Comparison of ENCODE assay signal across 8 cellular contexts in genomic region chr10:75111367-75111905, GRCh38. TPM values are rescaled to one million over a fixed set of nuclear protein-coding genes. Genes with fewer than 3 reads are reported as not detected.
A peak's percentile ranks its signal among the peaks of the same experiment; 100 is the strongest.
DNase-seq lines count a peak whose midpoint lies in the region; ATAC-seq and TF ChIP-seq lines count a peak whose summit lies in the region.

Gene SAMD8, plus strand, starts transcription at chr10:75111656. Its CDS starts 38,873 bp downstream, at chr10:75150529.

- no peaks in the 10 kb centered on the region for H3K27me3 ChIP-seq in KMS-11 (ENCODE audit: insufficient read depth, low read depth)

- peak within 1 kb of the TSS; percentile 95 for H3K4me2 ChIP-seq in KMS-11

- in situ Hi-C loops in Caki2 (cut with HindIII; ENCODE audit: low pct_unique_long_range_greater_than_20kb, low sequenced_read_pairs) = no loop called here

- peak; percentile 90 for DNase-seq in Caki2 (ENCODE audit: low read depth)
- peak; percentile 98 for DNase-seq in activated effector memory CD4-positive, alpha-beta T cell treated with anti-CD3 and anti-CD28 coated beads, Interleukin-2, amount 50 U/mL, for 16 hours
- peak; percentile 96 for DNase-seq in fibroblast of the aortic adventitia (ENCODE audit: low read depth)
- DNase-seq in nephron progenitor cell = peak; percentile 97
- peak; percentile 99 for DNase-seq in stimulated activated naive CD8-positive, alpha-beta T cell treated with anti-CD3 and anti-CD28 coated beads, Interleukin-15, Interleukin-2, amounts not matched to agents 100 U/mL and 50 U/mL, for 24 hours

- peak within 1 kb of the TSS; percentile 80 for H3K27ac ChIP-seq in KMS-11

- peak within 1 kb of the TSS; percentile 67 for H3K9ac ChIP-seq in KMS-11

- peak within 1 kb of the TSS; percentile 99 for H3K27ac Mint-ChIP-seq in nephron progenitor cell

- H2AFZ ChIP-seq in KMS-11 (ENCODE audit: low read depth) = peak within 1 kb of the TSS; percentile 77

- H3K27me3 Mint-ChIP-seq in nephron progenitor cell (ENCODE audit: low read depth, poor library complexity) = peaks cover 4% of the 10 kb centered on the region

- no peak for TF ChIP-seq CTCF in KMS-11 (conservative IDR thresholded peaks at IDR 0.05; ENCODE audit: low read depth, low read length)
- TF ChIP-seq CTCF in fibroblast of the aortic adventitia (IDR thresholded peaks at IDR 0.05; ENCODE audit: insufficient read depth, low read length) = peak; percentile 13
- no peak for TF ChIP-seq CTCF in nephron progenitor cell (IDR thresholded peaks at IDR 0.05)

- H4K20me1 ChIP-seq in KMS-11 (ENCODE audit: insufficient read depth) = no peaks in the 10 kb centered on the region

- peak; percentile 66 for TF ChIP-seq POLR2A in Raji (IDR thresholded peaks at IDR 0.05; ENCODE audit: insufficient read depth, low read depth, low read length)

- peaks cover 49% of the 10 kb centered on the region for H3K4me1 Mint-ChIP-seq in nephron progenitor cell

- peak; percentile 76 for ATAC-seq in GM21515 (IDR thresholded peaks at IDR 0.05; ENCODE audit: unreplicated experiment)
- peak; percentile 92 for ATAC-seq in stimulated activated naive CD8-positive, alpha-beta T cell treated with anti-CD3 and anti-CD28 coated beads, Interleukin-15, Interleukin-2, amounts not matched to agents 100 U/mL and 50 U/mL, for 24 hours

- H3K4me3 Mint-ChIP-seq in nephron progenitor cell = peak within 1 kb of the TSS; percentile 97

- H3K4me3 ChIP-seq in KMS-11 (IDR thresholded peaks at IDR 0.05; ENCODE audit: insufficient read depth, low read depth, low read length) (no peak within 1 kb of the TSS), fibroblast of the aortic adventitia (ENCODE audit: low read depth, low read length) (peak within 1 kb of the TSS; percentile 93)

- H3K79me2 ChIP-seq in KMS-11 (ENCODE audit: insufficient read depth, low read depth) = peaks cover 36% of the 10 kb centered on the region

- H3K9me3 Mint-ChIP-seq in nephron progenitor cell = no peaks in the 10 kb centered on the region

- no peaks in the 10 kb centered on the region for H3K36me3 ChIP-seq in KMS-11 (ENCODE audit: insufficient read depth)

- H3K36me3 Mint-ChIP-seq in nephron progenitor cell (ENCODE audit: low read depth) = peaks cover 5% of the 10 kb centered on the region

- H3K4me1 ChIP-seq in KMS-11 (ENCODE audit: low read depth, poor library complexity, severe bottlenecking) = peaks cover 44% of the 10 kb centered on the region

RNA-seq across cellular contexts. Expression of gene SAMD8, which starts in this region (rescaled TPM):
- total RNA-seq in Caki2 (2014; rRNA removed; shearing (Covaris generic); ENCODE audit: low replicate concordance) = 9.4 and 11.8 TPM in 2 replicates
- total RNA-seq in fibroblast of the aortic adventitia (ENCODE audit: low replicate concordance) = 29.3 and 38.1 TPM in 2 replicates
